ENCODE assay signal across 3 cellular contexts in genomic region chr1:42869254-42869653, GRCh38.
TF ChIP-seq lines count a peak whose summit lies in the region.

No MANE protein-coding gene starts in this region.

TF ChIP-seq in GM12878, 131 proteins besides CTCF, POLR2A, EP300 and RAD21:
- TF ChIP-seq RAD51 (IDR thresholded peaks at IDR 0.05): peak; percentile 46; the same call in 1 of the 2 replicates

TF ChIP-seq in K562, 482 proteins besides CTCF, POLR2A, EP300 and RAD21:
- TF ChIP-seq USF1 (CRISPR knock-in tag; IDR thresholded peaks at IDR 0.05) (0 out of 2 replicates have a peak, but pooled peaks have one; percentile 6), CBFA2T2 (conservative IDR thresholded peaks at IDR 0.05) (peak; percentile 45; the same call in 1 of the 2 replicates), RAD51 (IDR thresholded peaks at IDR 0.05; ENCODE audit: borderline replicate concordance, low read depth) (peak; percentile 77), TFE3 (CRISPR knock-in tag; IDR thresholded peaks at IDR 0.05) (peak; percentile 86)

TF ChIP-seq in HepG2, 621 proteins besides CTCF, POLR2A, EP300 and RAD21:
- peak; percentile 24; the same call in 1 of the 2 replicates for TF ChIP-seq RAD51 (IDR thresholded peaks at IDR 0.05; ENCODE audit: borderline replicate concordance)
